In genomic region chr9:70111042-70111602, GRCh38 we compare ENCODE assay signal across 8 cellular contexts.
DNase-seq lines count a peak whose midpoint lies in the region; ATAC-seq and TF ChIP-seq lines count a peak whose summit lies in the region.

No MANE protein-coding gene starts in this region.

- no peak for TF ChIP-seq POLR2A in thyroid gland (IDR thresholded peaks at IDR 0.05)

- H3K27ac Mint-ChIP-seq in neural crest cell (ENCODE audit: unreplicated experiment): no peak overlapping the region

- intact Hi-C loops in thyroid gland (cut with DNase I): loop anchor here (10.0 kb wide), 1 partner anchor 124 kb away; no protein-coding TSS in a partner anchor

- no peak overlapping the region for H3K4me3 Mint-ChIP-seq in neural crest cell

- H3K27ac ChIP-seq in BLaER1: 0 out of 2 replicates have a peak overlapping the region, but pooled peaks have one; percentile 14
- H3K27ac ChIP-seq in thyroid gland: no peak overlapping the region

- H3K36me3 ChIP-seq in BLaER1 (no peaks in the 10 kb centered on the region), thyroid gland (no peaks in the 10 kb centered on the region)

- DNase-seq in NCI-H774 (lab: John Stamatoyannopoulos, UW) (peak; percentile 88), activated T-cell treated with anti-CD3 and anti-CD28 coated beads for 1 hour (ENCODE audit: low read depth) (peak; percentile 25), fibroblast of gingiva (ENCODE audit: low read depth) (peak; percentile 52), neural crest cell (ENCODE audit: low read depth, low spot score) (peak; percentile 60), thyroid gland (peak; percentile 83 to 88)

- no peaks in the 10 kb centered on the region for H4K20me1 ChIP-seq in BLaER1

- H3K4me1 ChIP-seq in BLaER1: peaks cover 17% of the 10 kb centered on the region
- H3K4me1 ChIP-seq in thyroid gland: peaks cover 0 to 10% of the 10 kb centered on the region in 2 donors

- no peaks in the 10 kb centered on the region for H3K27me3 ChIP-seq in BLaER1
- no peaks in the 10 kb centered on the region for H3K27me3 ChIP-seq in thyroid gland

- H3K9me3 ChIP-seq in BLaER1 (no peaks in the 10 kb centered on the region), thyroid gland (no peaks in the 10 kb centered on the region)

- peaks cover 9% of the 10 kb centered on the region for H3K4me1 Mint-ChIP-seq in neural crest cell

- H3K9ac ChIP-seq in BLaER1: no peak overlapping the region

- TF ChIP-seq CTCF in neural crest cell (conservative IDR thresholded peaks at IDR 0.05) (peak; percentile 88), thyroid gland (IDR thresholded peaks at IDR 0.05) (peak; percentile 46 to 86 (median 77))

- H3K9me3 Mint-ChIP-seq in neural crest cell: peaks cover 3% of the 10 kb centered on the region

- ATAC-seq in GM19043 (IDR thresholded peaks at IDR 0.05; ENCODE audit: low read depth, unreplicated experiment) (peak; percentile 81), HG03432 (IDR thresholded peaks at IDR 0.05; ENCODE audit: unreplicated experiment) (peak; percentile 69)

- no peak overlapping the region for H3K4me3 ChIP-seq in BLaER1
- no peak overlapping the region for H3K4me3 ChIP-seq in thyroid gland (replicated peaks in 1 of 3)

- peak overlapping the region; percentile 58 for H3K4me2 ChIP-seq in BLaER1

- WGBS in thyroid gland, 2 donors: 14 to 23% methylated on average over 4 of the region's 4 CpGs

- H3K36me3 Mint-ChIP-seq in neural crest cell (ENCODE audit: low read depth): no peaks in the 10 kb centered on the region

- peaks cover 4% of the 10 kb centered on the region for H3K27me3 Mint-ChIP-seq in neural crest cell (ENCODE audit: low read depth)

Comparison
In these comparisons a context has a peak if more than half of its experiments do, and no peak if none do; other contexts are left out.
1. DNase-seq: peak in every context shown above with its lines; median percentile 88 in NCI-H774; 86 in thyroid gland; 60 in neural crest cell; 52 in fibroblast of gingiva; 25 in activated T-cell treated with anti-CD3 and anti-CD28 coated beads for 1 hour.